ENCODE assay signal across 1 cellular context in the genomic region with DNA sequence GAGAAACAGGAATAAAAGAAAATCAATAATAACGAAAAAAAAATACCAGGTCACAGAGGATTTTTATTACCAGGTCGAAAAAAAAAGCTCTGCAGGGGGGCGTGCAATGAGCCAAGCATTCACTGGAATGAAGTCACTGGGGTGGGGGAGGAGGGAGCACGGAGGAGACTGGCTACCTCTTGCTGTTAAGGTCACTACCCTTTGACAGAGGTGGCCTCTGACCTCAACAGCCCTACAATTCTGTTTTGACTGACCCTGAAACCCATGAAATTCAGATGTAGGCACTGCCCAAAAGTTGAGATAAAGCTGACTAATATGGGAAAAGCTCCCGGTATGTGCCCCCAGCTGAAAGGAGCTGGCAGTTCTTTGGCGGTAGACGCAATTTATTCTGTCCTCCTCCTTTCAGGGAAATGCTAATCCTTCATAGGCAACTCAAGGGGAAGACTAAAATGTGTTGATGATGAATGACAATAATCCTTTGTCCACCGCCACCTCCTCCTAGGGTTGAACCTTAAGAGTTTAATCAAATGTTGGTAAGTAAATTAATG.
TF ChIP-seq lines count a peak whose summit lies in the region.

No MANE protein-coding gene starts in this region.

TF ChIP-seq in K562, 482 proteins besides CTCF, POLR2A, EP300 and RAD21 (continued from another document):
- TF ChIP-seq, protein P1, sequence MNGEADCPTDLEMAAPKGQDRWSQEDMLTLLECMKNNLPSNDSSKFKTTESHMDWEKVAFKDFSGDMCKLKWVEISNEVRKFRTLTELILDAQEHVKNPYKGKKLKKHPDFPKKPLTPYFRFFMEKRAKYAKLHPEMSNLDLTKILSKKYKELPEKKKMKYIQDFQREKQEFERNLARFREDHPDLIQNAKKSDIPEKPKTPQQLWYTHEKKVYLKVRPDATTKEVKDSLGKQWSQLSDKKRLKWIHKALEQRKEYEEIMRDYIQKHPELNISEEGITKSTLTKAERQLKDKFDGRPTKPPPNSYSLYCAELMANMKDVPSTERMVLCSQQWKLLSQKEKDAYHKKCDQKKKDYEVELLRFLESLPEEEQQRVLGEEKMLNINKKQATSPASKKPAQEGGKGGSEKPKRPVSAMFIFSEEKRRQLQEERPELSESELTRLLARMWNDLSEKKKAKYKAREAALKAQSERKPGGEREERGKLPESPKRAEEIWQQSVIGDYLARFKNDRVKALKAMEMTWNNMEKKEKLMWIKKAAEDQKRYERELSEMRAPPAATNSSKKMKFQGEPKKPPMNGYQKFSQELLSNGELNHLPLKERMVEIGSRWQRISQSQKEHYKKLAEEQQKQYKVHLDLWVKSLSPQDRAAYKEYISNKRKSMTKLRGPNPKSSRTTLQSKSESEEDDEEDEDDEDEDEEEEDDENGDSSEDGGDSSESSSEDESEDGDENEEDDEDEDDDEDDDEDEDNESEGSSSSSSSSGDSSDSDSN (IDR thresholded peaks at IDR 0.05; ENCODE audit: borderline replicate concordance in 1 of 2, low read depth in 2 of 2, low read length in 2 of 2) = no peak
- TF ChIP-seq NR2C1 (IDR thresholded peaks at IDR 0.05) = no peak; the same call in 1 of the 2 replicates
- peak; percentile 25; the same call in 1 of the 2 replicates for TF ChIP-seq NR2C1 (tag; IDR thresholded peaks at IDR 0.05)
